34 cellular contexts compared by ENCODE assay signal in genomic region chr6:47424436-47424836, GRCh38.
"Had no signal": no experiment of that assay in that cellular context is flagged by ENCODE, and none has a peak within 500 bp of the region (broad histone marks: within the 10 kb centered on the region; RNA-seq: fewer than 3 reads in every experiment).

No MANE protein-coding gene starts in this region.

- H3K4me1 Mint-ChIP-seq: activated CD4-positive, alpha-beta T cell treated with anti-CD3 and anti-CD28 coated beads for 36 hours; activated naive CD4-positive, alpha-beta T cell treated with anti-CD3 and anti-CD28 coated beads, Interleukin-2, amount 50 U/mL, for 24 hours; activated naive CD8-positive, alpha-beta T cell treated with anti-CD3 and anti-CD28 coated beads, Interleukin-2, amount 50 U/mL, for 24 hours had no signal

- H3K27me3 ChIP-seq: brain microvascular endothelial cell, MG63, Peyer's patch, SJSA1 had no signal

- DNase-seq: activated CD4-positive, alpha-beta memory T cell treated with anti-CD3 and anti-CD28 coated beads, Interleukin-2, amount 10 ng/mL, durations not matched to agents 7 days and 5 days; activated CD4-positive, alpha-beta T cell treated with anti-CD3 and anti-CD28 coated beads for 36 hours; activated gamma-delta T cell; activated naive CD4-positive, alpha-beta T cell treated with Interleukin-2 at 50 U/mL for 16 hours; activated naive CD8-positive, alpha-beta T cell treated with anti-CD3 and anti-CD28 coated beads, Interleukin-2, amount 50 U/mL, for 24 hours; activated T-cell treated with anti-CD3 and anti-CD28 coated beads, Interleukin-2, amount 50 U/mL, for 24 hours; amniotic stem cell; aorta; brain microvascular endothelial cell; central memory CD4-positive, alpha-beta T cell; Kasumi-1; KG1; MG63; NCI-H1048; NCI-H1105 treated with DMSO at 0.1 percent for 48 hours; NCI-H1436; NCI-H1694; NCI-H1930; NCI-H2081 treated with DMSO at 0.1 percent for 48 hours; NCI-H226; NCI-H446 treated with DMSO at 0.1 percent for 48 hours; NCI-H524; PC-3; Peyer's patch; RPMI8226; SHP77 treated with DMSO at 0.1 percent for 48 hours; SK-N-SH had no signal

- H3K9me3 Mint-ChIP-seq: activated naive CD4-positive, alpha-beta T cell treated with anti-CD3 and anti-CD28 coated beads, Interleukin-2, amount 50 U/mL, for 24 hours had no signal

- ATAC-seq: activated CD4-positive, alpha-beta T cell treated with anti-CD3 and anti-CD28 coated beads for 36 hours; activated CD4-positive, CD25-positive, alpha-beta regulatory T cell treated with anti-CD3 and anti-CD28 coated beads, Interleukin-2, amount 50 U/mL, for 24 hours; activated naive CD8-positive, alpha-beta T cell treated with anti-CD3 and anti-CD28 coated beads, Interleukin-2, amount 50 U/mL, for 24 hours; PC-3; WTC11 had no signal

- H3K4me3 Mint-ChIP-seq: activated CD4-positive, alpha-beta memory T cell treated with anti-CD3 and anti-CD28 coated beads, Interleukin-2, amount 10 ng/mL, durations not matched to agents 7 days and 5 days; activated CD4-positive, alpha-beta T cell treated with anti-CD3 and anti-CD28 coated beads for 36 hours; activated naive CD4-positive, alpha-beta T cell treated with anti-CD3 and anti-CD28 coated beads, Interleukin-2, amount 50 U/mL, for 24 hours; activated naive CD8-positive, alpha-beta T cell treated with anti-CD3 and anti-CD28 coated beads, Interleukin-2, amount 50 U/mL, for 24 hours; activated T-cell treated with anti-CD3 and anti-CD28 coated beads, Interleukin-2, amount 50 U/mL, for 24 hours; T-helper 1 cell treated with Interleukin-12 subunit alpha and Interleukin-12 subunit beta and Interleukin-4 antibody, amounts not matched to agents 30 μg/mL and 1 μg/mL, for 36 hours; T-helper 2 cell treated with Interferon-gamma antibody and Interleukin-4, amounts not matched to agents 5 μg/mL and 100 μg/mL, for 36 hours; WTC11 had no signal

- H3K4me2 ChIP-seq: SK-N-SH had no signal

- H3K9me2 ChIP-seq: SK-N-SH had no signal

- H3K27me3 Mint-ChIP-seq: activated CD4-positive, alpha-beta T cell treated with anti-CD3 and anti-CD28 coated beads for 36 hours; activated naive CD4-positive, alpha-beta T cell treated with anti-CD3 and anti-CD28 coated beads, Interleukin-2, amount 50 U/mL, for 24 hours; activated naive CD8-positive, alpha-beta T cell treated with anti-CD3 and anti-CD28 coated beads, Interleukin-2, amount 50 U/mL, for 24 hours; activated T-cell treated with anti-CD3 and anti-CD28 coated beads, Interleukin-2, amount 50 U/mL, for 24 hours had no signal

- H3K36me3 ChIP-seq: brain microvascular endothelial cell, MG63, Peyer's patch, SJSA1 had no signal

- H3K36me3 Mint-ChIP-seq: activated naive CD4-positive, alpha-beta T cell treated with anti-CD3 and anti-CD28 coated beads, Interleukin-2, amount 50 U/mL, for 24 hours had no signal

- H3K27ac ChIP-seq: brain microvascular endothelial cell, Peyer's patch, SJSA1 had no signal

- H3K4me3 ChIP-seq: MG63, Peyer's patch, SJSA1 had no signal

- H3K27ac Mint-ChIP-seq: activated CD4-positive, alpha-beta memory T cell treated with anti-CD3 and anti-CD28 coated beads, Interleukin-2, amount 10 ng/mL, durations not matched to agents 7 days and 5 days; activated CD4-positive, alpha-beta T cell treated with anti-CD3 and anti-CD28 coated beads for 36 hours; activated naive CD4-positive, alpha-beta T cell treated with anti-CD3 and anti-CD28 coated beads, Interleukin-2, amount 50 U/mL, for 24 hours; activated naive CD8-positive, alpha-beta T cell treated with anti-CD3 and anti-CD28 coated beads, Interleukin-2, amount 50 U/mL, for 24 hours; activated T-cell treated with anti-CD3 and anti-CD28 coated beads, Interleukin-2, amount 50 U/mL, for 24 hours; activated T-helper 2 cell treated with anti-CD3 and anti-CD28 coated beads, Interferon-gamma antibody, Interleukin-2, Interleukin-4, amounts not matched to agents 10 μg/mL and 5 μg/mL and 100 μg/mL, durations not matched to agents 14 hours and 24 hours and 36 hours; T-helper 1 cell treated with Interleukin-12 subunit alpha and Interleukin-12 subunit beta and Interleukin-4 antibody, amounts not matched to agents 30 μg/mL and 1 μg/mL, for 36 hours; T-helper 2 cell treated with Interferon-gamma antibody and Interleukin-4, amounts not matched to agents 5 μg/mL and 100 μg/mL, for 36 hours; WTC11 had no signal
